In the genomic region with DNA sequence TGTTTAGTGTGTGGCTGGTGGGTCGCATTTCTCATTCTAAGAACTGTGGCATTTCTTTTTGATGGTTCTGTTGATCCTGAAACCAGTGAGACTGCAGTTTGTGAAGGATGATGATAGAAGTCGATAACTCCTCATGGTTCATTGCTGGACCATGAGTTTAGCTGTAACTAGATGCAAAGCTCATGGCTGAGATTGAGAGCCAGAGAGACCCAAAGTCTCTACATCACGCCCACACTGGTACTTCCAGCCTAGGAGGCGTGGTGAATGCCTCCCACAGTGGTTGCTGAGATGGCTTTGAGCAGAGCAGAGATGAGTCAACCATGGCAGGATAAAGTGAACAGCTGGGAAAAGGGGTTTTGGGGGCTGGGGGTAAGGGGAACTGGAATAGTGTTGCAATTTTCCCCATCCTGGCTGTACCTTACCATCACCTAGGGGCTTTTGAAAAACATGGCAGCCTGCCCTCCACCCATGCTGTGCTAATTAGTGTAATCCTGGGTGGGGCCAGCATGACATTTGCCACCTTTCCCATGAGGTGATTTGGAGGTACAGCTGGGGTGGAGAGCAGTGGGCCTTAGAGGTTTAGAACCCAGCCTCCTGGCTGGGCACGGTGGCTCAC, we compare ENCODE assay signal across 9 cellular contexts. TPM values are rescaled to one million over a fixed set of nuclear protein-coding genes. Genes with fewer than 3 reads are reported as not detected.
DNase-seq lines count a peak whose midpoint lies in the region; ATAC-seq and TF ChIP-seq lines count a peak whose summit lies in the region.
"Had no signal": no experiment of that assay in that cellular context is flagged by ENCODE, and none has a peak within 500 bp of the region (broad histone marks: within the 10 kb centered on the region; RNA-seq: fewer than 3 reads in every experiment).

No MANE protein-coding gene starts in this region.

- no peaks in the 10 kb centered on the region for H3K9me3 ChIP-seq in effector memory CD4-positive, alpha-beta T cell (ENCODE audit: control insufficient read depth, low read length)

- 83 to 91% methylated on average over 5 of the region's 5 CpGs for WGBS in lower leg skin, 2 donors

- intact Hi-C loops in lower leg skin (cut with DNase I; ENCODE audit: low total_unique reads): no loop called here

- no peak for TF ChIP-seq CTCF in lower leg skin (IDR thresholded peaks at IDR 0.05)

- peaks cover 90% of the 10 kb centered on the region for H3K4me1 ChIP-seq in effector memory CD4-positive, alpha-beta T cell (ENCODE audit: control insufficient read depth, insufficient read depth, low read length, poor library complexity, severe bottlenecking)

- peak; percentile 27 for DNase-seq in EH (ENCODE audit: low read depth)
- DNase-seq in MV-4-11 (lab: John Stamatoyannopoulos, UW): peak; percentile 58
- DNase-seq in effector memory CD4-positive, alpha-beta T cell: no peak
- no peak for DNase-seq in midbrain (lab: John Stamatoyannopoulos, UW)
- no peak for DNase-seq in GM19238 (ENCODE audit: insufficient read length, low spot score)
- no peak for DNase-seq in lower leg skin (ENCODE audit: low spot score in 2 of 2)
- DNase-seq: Kasumi-1 had no signal

- no peak overlapping the region for H3K4me3 ChIP-seq in effector memory CD4-positive, alpha-beta T cell (ENCODE audit: insufficient read depth, low read depth, low read length, poor library complexity, severe bottlenecking)
- no peak overlapping the region for H3K4me3 ChIP-seq in lower leg skin (ENCODE audit: low read depth, poor library complexity, severe bottlenecking)

- H3K27me3 ChIP-seq in effector memory CD4-positive, alpha-beta T cell (replicated peaks; ENCODE audit: control insufficient read depth, insufficient read depth, low read length, poor library complexity, severe bottlenecking): no peaks in the 10 kb centered on the region

- no peaks in the 10 kb centered on the region for H3K36me3 ChIP-seq in effector memory CD4-positive, alpha-beta T cell (ENCODE audit: control insufficient read depth, insufficient read depth, low read length)

- peak overlapping the region; percentile 19 for H3K27ac ChIP-seq in effector memory CD4-positive, alpha-beta T cell (ENCODE audit: insufficient read depth, low read length, poor library complexity, severe bottlenecking)

- ATAC-seq in GM21619 (IDR thresholded peaks at IDR 0.05; ENCODE audit: unreplicated experiment): peak; percentile 41
- no peak for ATAC-seq in GM18502 (IDR thresholded peaks at IDR 0.05; ENCODE audit: poor library complexity, unreplicated experiment)

- no peak for TF ChIP-seq POLR2A in lower leg skin (IDR thresholded peaks at IDR 0.05)

RNA-seq across cellular contexts. Expression of gene INPP4A, which starts 24.1 kb away (rescaled TPM):
- total RNA-seq in lower leg skin: 10 to 100 TPM in 3 of 4 donors, 1 to 10 TPM in 1; 6.7 to 15.5 (median 10.7) TPM

Comparison
In these comparisons a context has a peak if more than half of its experiments do, and no peak if none do; other contexts are left out.
1. DNase-seq: peak in EH (single experiment) and MV-4-11 (single experiment); none in effector memory CD4-positive, alpha-beta T cell (0 of 3), midbrain (single experiment), GM19238 (single experiment) and lower leg skin (0 of 2).